ENCODE assay signal across 8 cellular contexts in the genomic region with DNA sequence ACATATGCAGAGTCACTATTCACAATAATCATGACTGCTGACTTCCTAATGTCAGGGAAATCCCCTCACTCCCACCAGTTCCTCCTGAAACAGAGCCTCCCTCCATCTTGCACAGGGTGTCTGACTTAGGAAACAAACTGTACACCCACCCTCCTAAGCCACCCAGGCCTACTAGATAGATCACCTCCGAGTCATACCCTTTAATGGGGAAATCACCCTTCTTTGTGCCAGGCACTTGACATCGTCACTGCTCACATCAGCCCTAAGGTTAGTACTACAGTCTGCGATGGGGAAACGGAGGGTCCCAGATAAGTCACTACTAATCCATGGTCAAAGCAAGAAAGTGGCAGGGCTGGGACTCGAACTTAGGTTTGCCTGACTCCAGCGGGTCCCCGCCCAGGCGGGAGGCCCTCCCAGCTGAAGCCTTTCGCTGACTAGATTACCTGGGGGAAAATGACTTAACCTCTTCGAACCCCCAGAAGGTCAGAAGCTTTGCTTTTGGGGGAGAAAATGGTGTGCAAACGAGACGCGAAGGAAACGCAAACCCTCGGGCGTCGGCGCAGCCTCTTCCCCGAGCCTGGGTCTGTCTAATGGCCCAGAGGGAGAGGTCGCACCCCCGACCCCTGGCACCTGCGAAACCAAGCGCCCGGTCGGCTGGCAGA. TPM values are rescaled to one million over a fixed set of nuclear protein-coding genes. Genes with fewer than 3 reads are reported as not detected.
DNase-seq lines count a peak whose midpoint lies in the region; ATAC-seq and TF ChIP-seq lines count a peak whose summit lies in the region.

No MANE protein-coding gene starts in this region.

- in situ Hi-C loops in G401 (cut with HindIII; ENCODE audit: low sequenced_read_pairs) = no loop called here

- no peak for TF ChIP-seq CTCF in HEK293 (tag by site-specific recombination; IDR thresholded peaks at IDR 0.05)
- no peak for TF ChIP-seq CTCF in fibroblast of pulmonary artery (IDR thresholded peaks at IDR 0.05; ENCODE audit: low read length, missing control alignments)

- H3K36me3 ChIP-seq in HEK293 (ENCODE audit: control insufficient read depth in 2 of 2, insufficient read depth in 1 of 2, low read length in 2 of 2) = no peaks in the 10 kb centered on the region
- no peaks in the 10 kb centered on the region for H3K36me3 ChIP-seq in aorta (ENCODE audit: control insufficient read depth in 1 of 2, insufficient read depth in 2 of 2, low read length in 1 of 2)

- peak overlapping the region; percentile 43 for H3K4me3 ChIP-seq in HEK293 (ENCODE audit: low read depth, low read length)
- peak overlapping the region; percentile 77 for H3K4me3 ChIP-seq in fibroblast of pulmonary artery (replicated peaks; ENCODE audit: low read depth, low read length)
- H3K4me3 ChIP-seq in aorta (ENCODE audit: low read length in 2 of 2) = peak overlapping the region; percentile 50 to 92

- peak; percentile 33 for DNase-seq in G401 (ENCODE audit: low spot score)
- peak; percentile 51 for DNase-seq in NOMO-1 treated with dmso at 0.1 percent for 144 hours (lab: John Stamatoyannopoulos, UW; ENCODE audit: unreplicated experiment)
- peak; percentile 93 for DNase-seq in activated T-cell treated with anti-CD3 and anti-CD28 coated beads, Interleukin-2, amount 50 U/mL, for 48 hours
- peak; percentile 70 for DNase-seq in fibroblast of pulmonary artery (ENCODE audit: low read depth)
- DNase-seq in pons (ENCODE audit: low spot score) = peak; percentile 48
- DNase-seq in aorta = no peak
- DNase-seq in superior temporal gyrus (ENCODE audit: extremely low spot score) = no peak

- H3K4me1 ChIP-seq in HEK293 (ENCODE audit: control insufficient read depth, insufficient read depth, low read length) (peaks cover 6% of the 10 kb centered on the region; the same call in 1 of the 2 replicates), aorta (ENCODE audit: control insufficient read depth in 1 of 2, insufficient read depth in 2 of 2, low read length in 2 of 2) (no peaks in the 10 kb centered on the region)

- H3K9me3 ChIP-seq in HEK293 (ENCODE audit: control insufficient read depth, insufficient read depth, low read depth, low read length) (no peaks in the 10 kb centered on the region), aorta (ENCODE audit: control insufficient read depth, low read length) (no peaks in the 10 kb centered on the region)

- H3K27ac ChIP-seq in HEK293 (ENCODE audit: extremely low read depth, low read depth, low read length) = peak overlapping the region; percentile 76; the same call in 1 of the 2 replicates
- H3K27ac ChIP-seq in aorta (ENCODE audit: low read depth in 1 of 2, low read length in 2 of 2) = peak overlapping the region in 1 of 2 donors; percentile 84

- ATAC-seq in aorta (ENCODE audit: low FRiP score) = no peak

- CTCF ChIA-PET in HEK293 (lab: Yijun Ruan, JAX) = interaction anchor here (0.8 to 1.1 kb wide), 2 partner anchors 29 to 352 kb away, joined by 3 to 4 read pairs; partner anchors contain the start of gene CISD3

- 4% methylated on average over 25 of the region's 25 CpGs for WGBS in aorta, 2 donors

- H3K27me3 ChIP-seq in aorta (ENCODE audit: control insufficient read depth in 1 of 2, insufficient read depth in 2 of 2, low read length in 1 of 2) = no peaks in the 10 kb centered on the region

- intact Hi-C loops in aorta (cut with DNase I) = no loop called here

- POLR2A ChIA-PET in HEK293 (lab: Yijun Ruan, JAX) = interaction anchor here (0.8 to 1.9 kb wide), 4 partner anchors 11 to 34 kb away, joined by 3 to 5 read pairs (median 4); no protein-coding TSS in a partner anchor

TF ChIP-seq in HEK293, 187 proteins besides CTCF, POLR2A, EP300 and RAD21 (continues in another document):
- TF ChIP-seq, protein P1, sequence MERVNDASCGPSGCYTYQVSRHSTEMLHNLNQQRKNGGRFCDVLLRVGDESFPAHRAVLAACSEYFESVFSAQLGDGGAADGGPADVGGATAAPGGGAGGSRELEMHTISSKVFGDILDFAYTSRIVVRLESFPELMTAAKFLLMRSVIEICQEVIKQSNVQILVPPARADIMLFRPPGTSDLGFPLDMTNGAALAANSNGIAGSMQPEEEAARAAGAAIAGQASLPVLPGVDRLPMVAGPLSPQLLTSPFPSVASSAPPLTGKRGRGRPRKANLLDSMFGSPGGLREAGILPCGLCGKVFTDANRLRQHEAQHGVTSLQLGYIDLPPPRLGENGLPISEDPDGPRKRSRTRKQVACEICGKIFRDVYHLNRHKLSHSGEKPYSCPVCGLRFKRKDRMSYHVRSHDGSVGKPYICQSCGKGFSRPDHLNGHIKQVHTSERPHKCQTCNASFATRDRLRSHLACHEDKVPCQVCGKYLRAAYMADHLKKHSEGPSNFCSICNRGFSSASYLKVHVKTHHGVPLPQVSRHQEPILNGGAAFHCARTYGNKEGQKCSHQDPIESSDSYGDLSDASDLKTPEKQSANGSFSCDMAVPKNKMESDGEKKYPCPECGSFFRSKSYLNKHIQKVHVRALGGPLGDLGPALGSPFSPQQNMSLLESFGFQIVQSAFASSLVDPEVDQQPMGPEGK (tag by site-specific recombination; IDR thresholded peaks at IDR 0.05) = peak; percentile 11
- TF ChIP-seq, protein P2, sequence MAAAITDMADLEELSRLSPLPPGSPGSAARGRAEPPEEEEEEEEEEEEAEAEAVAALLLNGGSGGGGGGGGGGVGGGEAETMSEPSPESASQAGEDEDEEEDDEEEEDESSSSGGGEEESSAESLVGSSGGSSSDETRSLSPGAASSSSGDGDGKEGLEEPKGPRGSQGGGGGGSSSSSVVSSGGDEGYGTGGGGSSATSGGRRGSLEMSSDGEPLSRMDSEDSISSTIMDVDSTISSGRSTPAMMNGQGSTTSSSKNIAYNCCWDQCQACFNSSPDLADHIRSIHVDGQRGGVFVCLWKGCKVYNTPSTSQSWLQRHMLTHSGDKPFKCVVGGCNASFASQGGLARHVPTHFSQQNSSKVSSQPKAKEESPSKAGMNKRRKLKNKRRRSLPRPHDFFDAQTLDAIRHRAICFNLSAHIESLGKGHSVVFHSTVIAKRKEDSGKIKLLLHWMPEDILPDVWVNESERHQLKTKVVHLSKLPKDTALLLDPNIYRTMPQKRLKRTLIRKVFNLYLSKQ (tag by site-specific recombination; IDR thresholded peaks at IDR 0.05; ENCODE audit: borderline replicate concordance) = no peak
- TF ChIP-seq, protein P3, sequence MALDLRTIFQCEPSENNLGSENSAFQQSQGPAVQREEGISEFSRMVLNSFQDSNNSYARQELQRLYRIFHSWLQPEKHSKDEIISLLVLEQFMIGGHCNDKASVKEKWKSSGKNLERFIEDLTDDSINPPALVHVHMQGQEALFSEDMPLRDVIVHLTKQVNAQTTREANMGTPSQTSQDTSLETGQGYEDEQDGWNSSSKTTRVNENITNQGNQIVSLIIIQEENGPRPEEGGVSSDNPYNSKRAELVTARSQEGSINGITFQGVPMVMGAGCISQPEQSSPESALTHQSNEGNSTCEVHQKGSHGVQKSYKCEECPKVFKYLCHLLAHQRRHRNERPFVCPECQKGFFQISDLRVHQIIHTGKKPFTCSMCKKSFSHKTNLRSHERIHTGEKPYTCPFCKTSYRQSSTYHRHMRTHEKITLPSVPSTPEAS (tag by site-specific recombination; IDR thresholded peaks at IDR 0.05) = no peak
- TF ChIP-seq KLF7 (tag by site-specific recombination; IDR thresholded peaks at IDR 0.05; ENCODE audit: borderline replicate concordance) (peak; percentile 52; the same call in 1 of the 2 replicates), BCL11A (tag by site-specific recombination; IDR thresholded peaks at IDR 0.05; ENCODE audit: low read depth) (peak; percentile 38; the same call in 1 of the 2 replicates), ZBTB21 (tag by site-specific recombination; IDR thresholded peaks at IDR 0.05) (0 out of 2 replicates have a peak, but pooled peaks have one; percentile 14), ZNF169 (tag by site-specific recombination; IDR thresholded peaks at IDR 0.05) (no peak), ZBTB48 (tag by site-specific recombination; IDR thresholded peaks at IDR 0.05) (peak; percentile 11; the same call in 1 of the 2 replicates), KLF1 (tag by site-specific recombination; IDR thresholded peaks at IDR 0.05) (peak; percentile 29; the same call in 1 of the 2 replicates), ZBTB17 (tag by site-specific recombination; IDR thresholded peaks at IDR 0.05) (peak; percentile 45; the same call in 1 of the 2 replicates), ZNF280D (tag by site-specific recombination; IDR thresholded peaks at IDR 0.05) (no peak)

RNA-seq across cellular contexts. Expression of gene MLLT6, which starts 3.4 kb away (rescaled TPM):
- 21.8 and 30.6 TPM in 2 replicates for total RNA-seq in G401 (2014; rRNA removed; shearing (Covaris generic))
- total RNA-seq in aorta = 100 to 1,000 TPM; 124 to 195 TPM
- 10 to 100 TPM; 28.7 to 70.1 TPM for polyA plus RNA-seq in aorta

RNA-seq across cellular contexts. Expression of gene EPOP, which starts 26.9 kb away (rescaled TPM):
- total RNA-seq in G401 (2014; rRNA removed; shearing (Covaris generic)) = 46.5 and 50.5 TPM in 2 replicates
- 1 to 10 TPM; 1.3 to 1.5 TPM for total RNA-seq in aorta
- under 1 TPM in 1 of 2 donors, not detected in 1; 0.64 TPM for polyA plus RNA-seq in aorta

RNA-seq across cellular contexts. Expression of gene CISD3, which starts 28.5 kb away (rescaled TPM):
- 7.5 and 7.9 TPM in 2 replicates for total RNA-seq in G401 (2014; rRNA removed; shearing (Covaris generic))
- total RNA-seq in aorta = 10 to 100 TPM; 18.3 to 18.8 TPM
- 10 to 100 TPM; 42.4 to 59.0 TPM for polyA plus RNA-seq in aorta

RNA-seq across cellular contexts. Expression of gene PCGF2, which starts 46.5 kb away (rescaled TPM):
- total RNA-seq in G401 (2014; rRNA removed; shearing (Covaris generic)) = 5.5 and 12.5 TPM in 2 replicates
- total RNA-seq in aorta = 10 to 100 TPM; 61.4 to 75.5 TPM
- polyA plus RNA-seq in aorta = 10 to 100 TPM; 32.8 to 33.2 TPM

RNA-seq across cellular contexts. Expression of gene PSMB3, which starts 50.9 kb away (rescaled TPM):
- 277 and 414 TPM in 2 replicates for total RNA-seq in G401 (2014; rRNA removed; shearing (Covaris generic))
- 100 to 1,000 TPM in 1 of 2 donors, 10 to 100 TPM in 1; 99.9 to 109 TPM for total RNA-seq in aorta
- 100 to 1,000 TPM; 164 to 183 TPM for polyA plus RNA-seq in aorta

Comparison
In these comparisons a context has a peak if more than half of its experiments do, and no peak if none do; other contexts are left out.
1. DNase-seq: peak in G401 (single experiment), NOMO-1 treated with dmso at 0.1 percent for 144 hours (single experiment), activated T-cell treated with anti-CD3 and anti-CD28 coated beads, Interleukin-2, amount 50 U/mL, for 48 hours (2 of 2), fibroblast of pulmonary artery (single experiment) and pons (single experiment); none in aorta (0 of 2) and superior temporal gyrus (single experiment).
2. RNA of gene EPOP, which starts 26.9 kb away (total RNA-seq): 46.5 to 50.5 TPM in G401; 1.3 to 1.5 TPM in aorta; every median in the first group is over 10 times any median in the second.
3. Peak in every context shown above with its lines, with median percentiles within 50 percentile points of each other: H3K4me3 ChIP-seq.